Comparison of ENCODE assay signal across 1 cellular context in genomic region chr17:67784364-67785121, GRCh38.
TF ChIP-seq lines count a peak whose summit lies in the region.

No MANE protein-coding gene starts in this region.

TF ChIP-seq in endothelial cell of umbilical vein, 7 proteins besides CTCF, POLR2A, EP300 and RAD21 (continued from another document):
- TF ChIP-seq EZH2 (IDR thresholded peaks at IDR 0.05; ENCODE audit: borderline replicate concordance, low read depth, low read length, severe bottlenecking) (no peak), FOS (IDR thresholded peaks at IDR 0.05; ENCODE audit: borderline replicate concordance, insufficient read depth, low read length) (no peak), MYC (IDR thresholded peaks at IDR 0.05; ENCODE audit: low read depth, low read length) (no peak), MAX (IDR thresholded peaks at IDR 0.05; ENCODE audit: insufficient read depth, insufficient read length) (no peak), GATA2 (IDR thresholded peaks at IDR 0.05; ENCODE audit: insufficient read depth, insufficient read length, low read depth, low read length) (no peak), JUN (IDR thresholded peaks at IDR 0.05; ENCODE audit: borderline replicate concordance, insufficient read depth, insufficient read length, low read depth) (no peak)
